ENCODE assay signal across 1 cellular context in genomic region chr3:11627612-11628011, GRCh38.
TF ChIP-seq lines count a peak whose summit lies in the region.

No MANE protein-coding gene starts in this region.

TF ChIP-seq in HepG2, 621 proteins besides CTCF, POLR2A, EP300 and RAD21:
- TF ChIP-seq PHF8 (CRISPR knock-in tag; IDR thresholded peaks at IDR 0.05) (no peak), ZNF326 (CRISPR knock-in tag; IDR thresholded peaks at IDR 0.05; ENCODE audit: borderline replicate concordance) (no peak), ZNF460 (CRISPR knock-in tag; IDR thresholded peaks at IDR 0.05; ENCODE audit: borderline replicate concordance) (no peak), ETV5 (CRISPR knock-in tag; IDR thresholded peaks at IDR 0.05; ENCODE audit: borderline replicate concordance) (no peak), ZNF775 (CRISPR knock-in tag; IDR thresholded peaks at IDR 0.05; ENCODE audit: borderline replicate concordance) (no peak), MBD4 (IDR thresholded peaks at IDR 0.05; ENCODE audit: borderline replicate concordance, low read length) (no peak)
